In genomic region chr1:58726581-58726980, GRCh38 we compare ENCODE assay signal across 11 cellular contexts. TPM values are rescaled to one million over a fixed set of nuclear protein-coding genes. Genes with fewer than 3 reads are reported as not detected.
A peak's percentile ranks its signal among the peaks of the same experiment; 100 is the strongest.
DNase-seq lines count a peak whose midpoint lies in the region; ATAC-seq lines count a peak whose summit lies in the region.
"Had no signal": no experiment of that assay in that cellular context is flagged by ENCODE, and none has a peak within 500 bp of the region (broad histone marks: within the 10 kb centered on the region; RNA-seq: fewer than 3 reads in every experiment).

No MANE protein-coding gene starts in this region.

- no peaks in the 10 kb centered on the region for H3K9me3 Mint-ChIP-seq in memory B cell

- DNase-seq in memory B cell (ENCODE audit: low spot score in 2 of 2) (no peak), kidney glomerular epithelial cell (lab: John Stamatoyannopoulos, UW) (no peak), DMS153 (lab: John Stamatoyannopoulos, UW) (no peak), G401 (ENCODE audit: low spot score) (no peak)
- DNase-seq: activated effector memory CD4-positive, alpha-beta T cell treated with Interleukin-2 at 50 U/mL for 16 hours; NCI-H187 treated with DMSO at 0.1 percent for 48 hours; Peyer's patch had no signal

- no peak overlapping the region for H3K27ac Mint-ChIP-seq in memory B cell

- ATAC-seq in GM18907 (IDR thresholded peaks at IDR 0.05; ENCODE audit: unreplicated experiment) (peak; percentile 88), GM21723 (IDR thresholded peaks at IDR 0.05; ENCODE audit: unreplicated experiment) (peak; percentile 85), HG03439 (IDR thresholded peaks at IDR 0.05; ENCODE audit: unreplicated experiment) (peak; percentile 66), memory B cell (ENCODE audit: low read depth) (peak; percentile 37)
- ATAC-seq: gastroesophageal sphincter had no signal

- H3K36me3 Mint-ChIP-seq in memory B cell: no peaks in the 10 kb centered on the region

- peaks cover 9% of the 10 kb centered on the region for H3K4me1 Mint-ChIP-seq in memory B cell

- in situ Hi-C loops in G401 (cut with HindIII; ENCODE audit: low sequenced_read_pairs): no loop called here

- no peak overlapping the region for H3K4me3 Mint-ChIP-seq in memory B cell

- no peaks in the 10 kb centered on the region for H3K27me3 Mint-ChIP-seq in memory B cell

RNA-seq across cellular contexts. Expression of gene MYSM1, which starts 26.7 kb away (rescaled TPM):
- total RNA-seq in G401 (2014; rRNA removed; shearing (Covaris generic)): 3.8 and 7.7 TPM in 2 replicates

RNA-seq across cellular contexts. Expression of gene JUN, which starts 57.3 kb away (rescaled TPM):
- total RNA-seq in G401 (2014; rRNA removed; shearing (Covaris generic)): 6.7 and 7.9 TPM in 2 replicates

Comparison
In these comparisons a context has a peak if more than half of its experiments do, and no peak if none do; other contexts are left out.
1. ATAC-seq: peak in every context shown above with its lines; median percentile 88 in GM18907; 85 in GM21723; 66 in HG03439; 37 in memory B cell.